In the genomic region with DNA sequence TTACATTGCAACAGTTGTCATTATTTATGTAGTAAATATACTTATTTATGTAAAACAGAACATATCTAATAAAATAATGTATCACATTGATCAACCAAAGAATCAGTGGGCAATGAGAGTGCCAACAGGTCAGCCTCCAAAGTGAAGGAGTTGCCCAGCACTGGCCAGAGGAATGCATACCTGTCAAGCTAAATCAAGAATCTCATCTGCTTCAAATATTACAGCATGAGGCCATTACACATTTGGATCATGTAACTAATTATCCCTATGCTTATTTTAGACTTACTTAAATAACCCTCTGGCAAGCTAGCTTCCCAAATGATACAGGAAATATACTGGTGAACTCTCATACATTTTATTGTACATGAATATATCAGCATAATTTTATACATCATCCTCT, we compare ENCODE assay signal across 21 cellular contexts.
"Had no signal": no experiment of that assay in that cellular context is flagged by ENCODE, and none has a peak within 500 bp of the region (broad histone marks: within the 10 kb centered on the region; RNA-seq: fewer than 3 reads in every experiment).

No MANE protein-coding gene starts in this region.

- H3K4me1 Mint-ChIP-seq: naive thymus-derived CD8-positive, alpha-beta T cell; nephron progenitor cell; stimulated activated effector memory CD8-positive, alpha-beta T cell treated with anti-CD3 and anti-CD28 coated beads, Interleukin-12 subunit alpha, Interleukin-12 subunit beta, amount 100 ng/mL, for 72 hours had no signal

- H3K27ac Mint-ChIP-seq: naive thymus-derived CD8-positive, alpha-beta T cell; nephron progenitor cell; stimulated activated effector memory CD8-positive, alpha-beta T cell treated with anti-CD3 and anti-CD28 coated beads, Interleukin-12 subunit alpha, Interleukin-12 subunit beta, amount 100 ng/mL, for 72 hours had no signal

- H3K9me3 ChIP-seq: gastrocnemius medialis, lower lobe of right lung, prostate gland, right atrium auricular region, stomach, thyroid gland had no signal

- H3K27ac ChIP-seq: coronary artery, gastrocnemius medialis, lower lobe of right lung, prostate gland, right atrium auricular region, stomach, thyroid gland had no signal

- H3K4me1 ChIP-seq: gastrocnemius medialis, lower lobe of right lung, prostate gland, right atrium auricular region, stomach, thyroid gland had no signal

- H3K36me3 ChIP-seq: gastrocnemius medialis, lower lobe of right lung, prostate gland, right atrium auricular region, stomach, thyroid gland had no signal

- H3K36me3 Mint-ChIP-seq: naive thymus-derived CD8-positive, alpha-beta T cell; stimulated activated effector memory CD8-positive, alpha-beta T cell treated with anti-CD3 and anti-CD28 coated beads, Interleukin-12 subunit alpha, Interleukin-12 subunit beta, amount 100 ng/mL, for 72 hours had no signal

- H3K4me3 Mint-ChIP-seq: naive thymus-derived CD8-positive, alpha-beta T cell; nephron progenitor cell; stimulated activated effector memory CD8-positive, alpha-beta T cell treated with anti-CD3 and anti-CD28 coated beads, Interleukin-12 subunit alpha, Interleukin-12 subunit beta, amount 100 ng/mL, for 72 hours had no signal

- H3K9me3 Mint-ChIP-seq: naive thymus-derived CD8-positive, alpha-beta T cell; nephron progenitor cell had no signal

- DNase-seq: dermis blood vessel endothelial cell; effector memory CD4-positive, alpha-beta T cell; erythroblast; gastrocnemius medialis; head of caudate nucleus; left ventricle myocardium superior; lower lobe of right lung; naive thymus-derived CD8-positive, alpha-beta T cell; nephron progenitor cell; nucleus accumbens; stimulated activated CD4-positive, alpha-beta T cell treated with anti-CD3 and anti-CD28 coated beads, Interleukin-2, amount 100 ng/mL, for 24 hours; stimulated activated CD4-positive, alpha-beta T cell treated with anti-CD3 and anti-CD28 coated beads, Interleukin-4, amount 100 ng/mL, for 24 hours; stimulated activated naive CD4-positive, alpha-beta T cell treated with Interleukin-2 at 50 U/mL for 16 hours; stomach; thyroid gland; trophoblast cell had no signal

- H3K4me3 ChIP-seq: coronary artery, gastrocnemius medialis, lower lobe of right lung, prostate gland, right atrium auricular region, stomach, thyroid gland had no signal

- H3K27me3 Mint-ChIP-seq: naive thymus-derived CD8-positive, alpha-beta T cell had no signal

- ATAC-seq: gastrocnemius medialis; left ventricle myocardium superior; lower lobe of right lung; naive thymus-derived CD8-positive, alpha-beta T cell; sciatic nerve; stimulated activated effector memory CD8-positive, alpha-beta T cell treated with anti-CD3 and anti-CD28 coated beads, Interleukin-12 subunit alpha, Interleukin-12 subunit beta, amount 100 ng/mL, for 72 hours had no signal

- H3K27me3 ChIP-seq: gastrocnemius medialis, right atrium auricular region, stomach, thyroid gland had no signal
